Comparison of ENCODE assay signal across 8 cellular contexts in the genomic region with DNA sequence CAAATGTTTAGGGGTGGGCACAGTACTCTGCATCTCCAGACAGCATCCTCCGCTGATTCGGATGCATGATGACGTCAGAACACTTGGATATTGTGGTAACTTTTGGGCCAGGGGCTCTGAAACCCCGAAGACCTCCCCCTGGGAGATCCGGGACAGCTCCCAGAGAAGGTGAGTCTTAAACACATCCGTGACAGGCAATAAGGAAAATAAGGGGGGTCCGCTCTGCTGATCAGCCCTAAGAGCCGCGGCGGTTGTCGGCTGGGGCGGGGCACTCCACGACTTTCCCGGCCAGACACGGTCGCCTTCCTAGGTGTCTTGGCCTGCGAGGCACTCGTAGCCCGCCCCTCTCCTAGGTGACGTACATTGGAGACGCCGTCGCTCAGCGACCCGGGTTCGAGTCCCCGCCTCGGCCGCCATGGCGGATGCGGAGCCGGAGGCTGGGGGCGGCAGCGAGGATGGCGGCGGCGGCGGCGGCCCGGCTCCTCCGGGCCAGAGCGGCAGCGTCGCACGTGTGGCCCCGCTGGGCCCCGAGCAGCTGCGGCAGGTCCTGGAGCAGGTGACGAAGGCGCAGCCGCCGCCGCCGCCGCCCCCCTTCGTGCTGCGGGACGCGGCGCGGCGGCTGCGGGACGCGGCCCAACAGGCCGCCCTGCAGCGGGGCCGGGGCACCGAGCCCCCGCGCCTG. TPM values are rescaled to one million over a fixed set of nuclear protein-coding genes. Genes with fewer than 3 reads are reported as not detected.
DNase-seq lines count a peak whose midpoint lies in the region; ATAC-seq and TF ChIP-seq lines count a peak whose summit lies in the region.

A gene (plus strand): TSS at position 396 of the 682 bp plus-strand sequence. CDS start 20 bp downstream, at position 416.

- peak; percentile 73 for TF ChIP-seq EP300 in neural cell (conservative IDR thresholded peaks at IDR 0.05; ENCODE audit: poor library complexity, severe bottlenecking)

- ATAC-seq in stimulated activated naive CD8-positive, alpha-beta T cell treated with anti-CD3 and anti-CD28 coated beads, Interleukin-15, amount 100 ng/mL, for 72 hours, result peak; percentile 85

- no peaks in the 10 kb centered on the region for H4K20me1 ChIP-seq in neural cell (ENCODE audit: insufficient read depth)

- H3K36me3 ChIP-seq in SJCRH30, result no peaks in the 10 kb centered on the region
- no peaks in the 10 kb centered on the region for H3K36me3 ChIP-seq in neural cell (ENCODE audit: insufficient read depth, low read length)

- TF ChIP-seq CTCF in neural cell (IDR thresholded peaks at IDR 0.05; ENCODE audit: poor library complexity, severe bottlenecking), result peak; percentile 8

- H3K9ac ChIP-seq in neural cell (ENCODE audit: low read length), result peak within 1 kb of the TSS; percentile 92

- peaks cover 3% of the 10 kb centered on the region for H3K79me2 ChIP-seq in neural cell (replicated peaks; ENCODE audit: insufficient read depth, low read length)

- H3K4me3 Mint-ChIP-seq in stimulated activated naive CD8-positive, alpha-beta T cell treated with anti-CD3 and anti-CD28 coated beads, Interleukin-15, amount 100 ng/mL, for 72 hours, result peak within 1 kb of the TSS; percentile 96 to 99

- H3K27me3 ChIP-seq in SJCRH30, result no peaks in the 10 kb centered on the region
- H3K27me3 ChIP-seq in neural cell (ENCODE audit: insufficient read depth, low read depth, low read length), result no peaks in the 10 kb centered on the region

- H3K9me3 Mint-ChIP-seq in stimulated activated naive CD8-positive, alpha-beta T cell treated with anti-CD3 and anti-CD28 coated beads, Interleukin-15, amount 100 ng/mL, for 72 hours, result no peaks in the 10 kb centered on the region

- H3K27ac ChIP-seq in SJCRH30 (peak within 1 kb of the TSS; percentile 42), neural cell (ENCODE audit: low read length) (peak within 1 kb of the TSS; percentile 84)

- H3K4me2 ChIP-seq in neural cell (ENCODE audit: low read length), result peak within 1 kb of the TSS; percentile 99

- peak; percentile 95 for DNase-seq in ELR (ENCODE audit: low read depth)
- DNase-seq in HCEC 1CT, result peak; percentile 93
- DNase-seq in NAMALWA (ENCODE audit: low spot score), result peak; percentile 91
- peak; percentile 92 to 94 for DNase-seq in SJCRH30
- DNase-seq in activated gamma-delta T cell (lab: John Stamatoyannopoulos, UW), result peak; percentile 81
- peak; percentile 85 for DNase-seq in fibroblast of the conjunctiva (ENCODE audit: low read depth)
- peak; percentile 95 to 96 for DNase-seq in stimulated activated naive CD8-positive, alpha-beta T cell treated with anti-CD3 and anti-CD28 coated beads, Interleukin-15, amount 100 ng/mL, for 72 hours

- H3K4me1 ChIP-seq in SJCRH30, result no peaks in the 10 kb centered on the region; the same call in 1 of the 2 replicates

- peak within 1 kb of the TSS; percentile 85 for H2AFZ ChIP-seq in neural cell (ENCODE audit: low read depth, low read length)

- H3K9me2 ChIP-seq in neural cell (ENCODE audit: insufficient read depth, low read length), result no peaks in the 10 kb centered on the region

- H3K9me3 ChIP-seq in SJCRH30 (replicated peaks) (no peaks in the 10 kb centered on the region), neural cell (ENCODE audit: low read length) (no peaks in the 10 kb centered on the region)

- TF ChIP-seq RAD21 in neural cell (conservative IDR thresholded peaks at IDR 0.05), result no peak

- peak within 1 kb of the TSS; percentile 97 to 98 for H3K27ac Mint-ChIP-seq in stimulated activated naive CD8-positive, alpha-beta T cell treated with anti-CD3 and anti-CD28 coated beads, Interleukin-15, amount 100 ng/mL, for 72 hours

- no peaks in the 10 kb centered on the region for H3K27me3 Mint-ChIP-seq in stimulated activated naive CD8-positive, alpha-beta T cell treated with anti-CD3 and anti-CD28 coated beads, Interleukin-15, amount 100 ng/mL, for 72 hours

- H3K4me3 ChIP-seq in SJCRH30 (peak within 1 kb of the TSS; percentile 73), neural cell (ENCODE audit: low read length) (peak within 1 kb of the TSS; percentile 89)

- peaks cover 66% of the 10 kb centered on the region for H3K4me1 Mint-ChIP-seq in stimulated activated naive CD8-positive, alpha-beta T cell treated with anti-CD3 and anti-CD28 coated beads, Interleukin-15, amount 100 ng/mL, for 72 hours

- peaks cover 5% of the 10 kb centered on the region for H3F3A ChIP-seq in neural cell (ENCODE audit: insufficient read depth, low read length, poor library complexity, severe bottlenecking)

TF ChIP-seq in neural cell, 6 proteins besides CTCF, POLR2A, EP300 and RAD21:
- peak; percentile 42 for TF ChIP-seq MXI1 (conservative IDR thresholded peaks at IDR 0.05; ENCODE audit: poor library complexity, severe bottlenecking)
- TF ChIP-seq EZH2 (IDR thresholded peaks at IDR 0.05; ENCODE audit: borderline replicate concordance, insufficient read depth, low read length, poor library complexity, severe bottlenecking), result no peak
- peak; percentile 68 for TF ChIP-seq POLR2AphosphoS5 (IDR thresholded peaks at IDR 0.05)

RNA-seq across cellular contexts. Expression of the gene that starts here (rescaled TPM):
- 4.0 and 4.2 TPM in 2 replicates for total RNA-seq in SJCRH30 (2014; rRNA removed; shearing (Covaris generic))
- polyA plus RNA-seq in neural cell, result 13.3 and 15.3 TPM in 2 replicates
- polyA minus RNA-seq in neural cell, result 17.6 and 20.5 TPM in 2 replicates

Comparison
In these comparisons a context has a peak if more than half of its experiments do, and no peak if none do; other contexts are left out.
1. Peak in every context shown above with its lines: DNase-seq, ATAC-seq, H3K4me3 ChIP-seq and H3K27ac ChIP-seq.